37 cellular contexts compared by ENCODE assay signal in the genomic region with DNA sequence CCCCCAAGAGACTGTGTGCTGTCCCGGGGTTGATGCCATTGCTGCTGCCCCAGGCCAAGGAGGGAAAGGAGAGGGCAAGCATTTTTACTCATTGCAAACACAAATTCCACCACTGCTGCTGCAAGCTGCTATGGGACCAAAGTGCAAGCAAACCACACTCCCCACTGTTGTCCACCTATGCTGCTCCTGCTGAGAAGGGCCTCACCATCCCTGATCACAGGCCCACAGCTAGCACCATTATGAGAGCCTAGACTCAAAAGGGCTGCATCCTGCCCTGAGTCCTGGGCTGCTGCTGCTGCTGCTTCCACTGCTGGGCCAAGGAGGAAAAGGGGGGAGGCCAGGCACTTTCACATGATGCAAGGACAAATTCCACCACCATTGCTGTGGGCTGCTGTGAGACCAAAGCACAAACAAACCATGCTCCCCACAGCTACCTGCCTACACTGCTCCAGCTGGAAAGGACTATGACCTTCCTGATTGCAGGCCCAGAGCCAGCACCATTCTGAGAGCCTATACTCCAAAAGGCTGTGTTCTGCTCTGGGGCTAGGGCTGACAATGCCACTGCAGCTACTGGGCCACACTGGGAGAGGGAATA.
"Had no signal": no experiment of that assay in that cellular context is flagged by ENCODE, and none has a peak within 500 bp of the region (broad histone marks: within the 10 kb centered on the region; RNA-seq: fewer than 3 reads in every experiment).

No MANE protein-coding gene starts in this region.

- H3K27ac ChIP-seq: ascending aorta, cardiac muscle cell, RWPE1, VCaP had no signal

- H3K4me1 ChIP-seq: ascending aorta had no signal

- DNase-seq: activated CD4-positive, alpha-beta memory T cell treated with anti-CD3 and anti-CD28 coated beads, Interleukin-2, amount 10 ng/mL, durations not matched to agents 7 days and 5 days; activated CD4-positive, alpha-beta T cell treated with anti-CD3 and anti-CD28 coated beads for 1 hour; activated CD4-positive, alpha-beta T cell treated with anti-CD3 and anti-CD28 coated beads for 48 hours; activated CD4-positive, CD25-positive, alpha-beta regulatory T cell; activated CD8-positive, alpha-beta memory T cell treated with anti-CD3 and anti-CD28 coated beads for 24 hours; activated CD8-positive, alpha-beta memory T cell treated with anti-CD3 and anti-CD28 coated beads, Interleukin-2, amount 10 ng/mL, durations not matched to agents 7 days and 5 days; activated CD8-positive, alpha-beta memory T cell treated with anti-CD3 and anti-CD28 coated beads, Interleukin-2, amount 50 U/mL, for 48 hours; activated effector memory CD4-positive, alpha-beta T cell treated with anti-CD3 and anti-CD28 coated beads, Interleukin-2, amount 50 U/mL, for 16 hours; activated naive CD4-positive, alpha-beta T cell; activated naive CD4-positive, alpha-beta T cell treated with anti-CD3 and anti-CD28 coated beads, Interleukin-2, amount 50 U/mL, for 16 hours; activated naive CD8-positive, alpha-beta T cell treated with anti-CD3 and anti-CD28 coated beads for 36 hours; activated T-cell treated with anti-CD3 and anti-CD28 coated beads, Interleukin-2, amount 50 U/mL, for 72 hours; amygdala; KG1; MM.1S; MV-4-11; NCI-H1092; NCI-H1436 treated with DMSO at 0.1 percent for 48 hours; NCI-H1694 treated with DMSO at 0.1 percent for 48 hours; NCI-H2029; NCI-H2171; NCI-H510A; NCI-H526; NK-92 treated with Interleukin-12 subunit alpha and Interleukin-12 subunit beta, amount 100 ng/mL, for 24 hours; PC-3; SIG-M5; T-helper 1 cell; T-helper 2 cell; T-helper 9 cell had no signal

- FAIRE-seq: RCC 7860 had no signal

- H3K4me3 ChIP-seq: ascending aorta, cardiac muscle cell had no signal

- ATAC-seq: activated CD8-positive, alpha-beta memory T cell treated with anti-CD3 and anti-CD28 coated beads, Interleukin-2, amount 10 ng/mL, durations not matched to agents 7 days and 5 days; activated T-cell treated with anti-CD3 and anti-CD28 coated beads, Interleukin-2, amount 50 U/mL, for 72 hours; activated T-helper 17 cell treated with anti-CD3 and anti-CD28 coated beads, Interleukin-2, amount 50 U/mL, for 72 hours; Right ventricle myocardium inferior; SK-N-SH treated with all-trans-retinoic acid at 6 μM for 48 hours had no signal

- H3K36me3 ChIP-seq: cardiac muscle cell had no signal

- H3K27me3 ChIP-seq: ascending aorta, cardiac muscle cell had no signal
